In genomic region chr14:33259764-33260163, GRCh38 we compare ENCODE assay signal across 19 cellular contexts.
"Had no signal": no experiment of that assay in that cellular context is flagged by ENCODE, and none has a peak within 500 bp of the region (broad histone marks: within the 10 kb centered on the region; RNA-seq: fewer than 3 reads in every experiment).

No MANE protein-coding gene starts in this region.

- DNase-seq: KBM-7, MV-4-11, NCI-H1048, NCI-H1105, NCI-H1417, NCI-H1436 treated with DMSO at 0.1 percent for 48 hours, NCI-H1694, NCI-H187 treated with DMSO at 0.1 percent for 48 hours, NCI-H2029 treated with DMSO at 0.1 percent for 48 hours, NCI-H226, NCI-H446, NCI-H510A, NCI-H524 treated with DMSO at 0.1 percent for 48 hours, NCI-H69, NCI-H774, OCI-M1, Right ventricle myocardium superior, RPMI8226, SIG-M5 had no signal
